In the genomic region with DNA sequence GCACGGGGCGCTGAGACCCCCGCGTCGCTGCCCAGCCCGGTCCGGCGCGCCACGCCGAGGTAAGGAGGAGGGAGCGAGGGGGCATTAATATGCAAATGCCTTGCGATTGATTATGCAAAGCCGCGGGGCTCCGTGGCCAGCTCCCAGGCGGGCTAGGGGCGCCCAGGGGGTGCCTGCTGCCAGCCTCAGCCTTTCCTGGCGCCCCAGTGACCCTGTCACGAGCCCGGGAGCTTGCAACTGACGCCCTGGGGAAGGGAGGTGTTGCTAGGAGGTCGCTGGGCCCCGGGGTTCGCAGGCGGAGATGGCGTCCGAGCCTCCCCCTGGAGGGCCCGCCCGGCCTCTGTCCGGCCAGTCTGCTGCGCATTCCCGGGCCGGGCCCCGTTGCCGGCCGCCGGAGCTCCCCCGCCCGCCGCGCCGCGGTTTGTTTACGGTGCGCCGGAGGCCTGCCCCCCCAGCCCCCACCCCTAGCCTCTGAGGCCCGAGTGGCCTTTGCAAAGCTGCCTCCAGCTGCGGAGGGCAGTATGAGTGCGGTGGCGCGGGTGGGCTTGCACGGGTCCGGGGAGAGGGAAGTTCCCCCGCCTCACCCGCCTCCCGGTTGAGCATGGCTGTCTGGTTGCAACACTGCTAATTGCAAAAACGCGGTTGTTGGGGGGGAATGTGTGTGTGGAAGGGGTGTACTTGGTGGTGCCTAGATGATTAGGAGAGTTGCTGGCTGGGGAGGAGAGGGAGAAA, we compare ENCODE assay signal across 8 cellular contexts. TPM values are rescaled to one million over a fixed set of nuclear protein-coding genes. Genes with fewer than 3 reads are reported as not detected.
DNase-seq lines count a peak whose midpoint lies in the region; TF ChIP-seq lines count a peak whose summit lies in the region.

No MANE protein-coding gene starts in this region.

- H3K9ac ChIP-seq in endocrine pancreas (ENCODE audit: control insufficient read depth, insufficient read depth, low read length) (peak overlapping the region; percentile 78), mucosa of rectum (ENCODE audit: low read depth in 1 of 2, low read length in 2 of 2) (peak overlapping the region; percentile 88 to 93)

- H3K36me3 ChIP-seq in endocrine pancreas (ENCODE audit: control insufficient read depth, insufficient read depth, low read length) (no peaks in the 10 kb centered on the region), mucosa of rectum (ENCODE audit: control insufficient read depth in 2 of 2, insufficient read depth in 2 of 2, low read length in 2 of 2) (no peaks in the 10 kb centered on the region), uterus (no peaks in the 10 kb centered on the region)

- H3K27me3 ChIP-seq in endocrine pancreas (ENCODE audit: control insufficient read depth, insufficient read depth, low read length) (no peaks in the 10 kb centered on the region), mucosa of rectum (ENCODE audit: control insufficient read depth in 2 of 2, insufficient read depth in 2 of 2, low read length in 2 of 2) (no peaks in the 10 kb centered on the region), uterus (no peaks in the 10 kb centered on the region)

- H3K9me3 ChIP-seq in endocrine pancreas (ENCODE audit: control insufficient read depth, low read length) (no peaks in the 10 kb centered on the region), mucosa of rectum (ENCODE audit: control insufficient read depth in 2 of 2, low read length in 2 of 2) (no peaks in the 10 kb centered on the region), uterus (no peaks in the 10 kb centered on the region)

- intact Hi-C loops in uterus (cut with DNase I; ENCODE audit: low total_unique reads), result loop anchor here (5.0 kb wide), 1 partner anchor 49 kb away; no protein-coding TSS in a partner anchor

- TF ChIP-seq POLR2A in uterus (IDR thresholded peaks at IDR 0.05), result peak in 1 of 2 donors; percentile 29

- H3K4me3 ChIP-seq in endocrine pancreas (ENCODE audit: control insufficient read depth, insufficient read depth, low read length) (peak overlapping the region; percentile 6), mucosa of rectum (ENCODE audit: low read length in 2 of 2) (peak overlapping the region; percentile 89 to 92), uterus (peak overlapping the region; percentile 99 to 100)

- peak; percentile 23 for DNase-seq in stimulated activated CD4-positive, alpha-beta T cell treated with anti-CD3 and anti-CD28 coated beads, Interleukin-4, amount 100 ng/mL, for 1 hour
- DNase-seq in stimulated activated CD4-positive, alpha-beta T cell treated with anti-CD3 and anti-CD28 coated beads, Interleukin-4, amount 100 ng/mL, for 4 hours, result no peak
- DNase-seq in HK-2 (ENCODE audit: unreplicated experiment), result peak; percentile 39
- peak; percentile 9 for DNase-seq in T-helper 22 cell (ENCODE audit: low read depth)
- DNase-seq in uterus, result peak; percentile 65 to 72
- no peak for DNase-seq in AG08395 (ENCODE audit: low spot score)

- H3K27ac ChIP-seq in mucosa of rectum (ENCODE audit: low read depth in 2 of 2, low read length in 2 of 2) (peak overlapping the region; percentile 87 to 89), uterus (peak overlapping the region; percentile 98)

- H3K4me1 ChIP-seq in endocrine pancreas (ENCODE audit: control insufficient read depth, insufficient read depth, low read length) (no peaks in the 10 kb centered on the region), mucosa of rectum (ENCODE audit: control insufficient read depth in 2 of 2, insufficient read depth in 2 of 2, low read length in 2 of 2) (peaks cover 38 to 39% of the 10 kb centered on the region in 2 donors), uterus (peaks cover 5 to 7% of the 10 kb centered on the region in 2 donors)

- TF ChIP-seq CTCF in uterus (IDR thresholded peaks at IDR 0.05), result no peak

RNA-seq across cellular contexts. Expression of gene THRA, which starts 0.4 kb away (rescaled TPM):
- 100 to 1,000 TPM in 1 of 4 donors, 10 to 100 TPM in 3; 19.7 to 124 (median 63.1) TPM for total RNA-seq in uterus

RNA-seq across cellular contexts. Expression of gene MED24, which starts 9.0 kb away (rescaled TPM):
- total RNA-seq in uterus, result 100 to 1,000 TPM in 1 of 4 donors, 10 to 100 TPM in 3; 17.6 to 111 (median 44.7) TPM

RNA-seq across cellular contexts. Expression of gene NR1D1, which starts 37.2 kb away (rescaled TPM):
- total RNA-seq in uterus, result 10 to 100 TPM in 1 of 4 donors, 1 to 10 TPM in 3; 2.0 to 92.1 (median 4.7) TPM

RNA-seq across cellular contexts. Expression of gene CSF3, which starts 48.0 kb away (rescaled TPM):
- 1 to 10 TPM in 1 of 4 donors, under 1 TPM in 1, not detected in 2; 0.29 to 5.0 TPM for total RNA-seq in uterus

RNA-seq across cellular contexts. Expression of gene MSL1, which starts 58.6 kb away (rescaled TPM):
- 100 to 1,000 TPM in 1 of 4 donors, 10 to 100 TPM in 3; 51.0 to 151 (median 77.6) TPM for total RNA-seq in uterus

Comparison
In these comparisons a context has a peak if more than half of its experiments do, and no peak if none do; other contexts are left out.
1. DNase-seq: peak in stimulated activated CD4-positive, alpha-beta T cell treated with anti-CD3 and anti-CD28 coated beads, Interleukin-4, amount 100 ng/mL, for 1 hour (single experiment), HK-2 (single experiment), T-helper 22 cell (single experiment) and uterus (2 of 2); none in stimulated activated CD4-positive, alpha-beta T cell treated with anti-CD3 and anti-CD28 coated beads, Interleukin-4, amount 100 ng/mL, for 4 hours (0 of 2) and AG08395 (single experiment).
2. H3K4me3 ChIP-seq: peak in every context shown above with its lines; median percentile 100 in uterus; 90 in mucosa of rectum; 6 in endocrine pancreas.